In genomic region chr17:41930833-41931156, GRCh38 we compare ENCODE assay signal across 7 cellular contexts. TPM values are rescaled to one million over a fixed set of nuclear protein-coding genes. Genes with fewer than 3 reads are reported as not detected.
A peak's percentile ranks its signal among the peaks of the same experiment; 100 is the strongest.
DNase-seq lines count a peak whose midpoint lies in the region; ATAC-seq, FAIRE-seq and TF ChIP-seq lines count a peak whose summit lies in the region.
"Not testable (repeated sequence)": the region's sequence is repeated elsewhere in the genome, so short reads cannot be mapped to it uniquely, and the experiment has no call there.

No MANE protein-coding gene starts in this region.

- peak; percentile 32 for ATAC-seq in GM18517 (IDR thresholded peaks at IDR 0.05; ENCODE audit: unreplicated experiment)
- ATAC-seq in HG03354 (IDR thresholded peaks at IDR 0.05; ENCODE audit: poor library complexity, severe bottlenecking, unreplicated experiment) = peak; percentile 48
- not testable (repeated sequence) for ATAC-seq in lung (ENCODE audit: insufficient read depth, low FRiP score)

- H3K27me3 Mint-ChIP-seq in astrocyte (ENCODE audit: low read depth, unreplicated experiment) = not testable (repeated sequence)

- H3K9me2 ChIP-seq in SU-DHL-6 (replicated peaks; ENCODE audit: insufficient read depth, low read length) = not testable (repeated sequence)

- H3K9me3 ChIP-seq in SU-DHL-6 (ENCODE audit: insufficient read depth, low read length); astrocyte (ENCODE audit: insufficient read depth, low read depth, low read length); fibroblast of lung (ENCODE audit: control insufficient read depth, insufficient read depth, low read depth, low read length); lung (ENCODE audit: control insufficient read depth in 2 of 2, insufficient read depth in 1 of 2, low read length in 1 of 2); sigmoid colon: not testable (repeated sequence)

- H3K27ac Mint-ChIP-seq in astrocyte (ENCODE audit: unreplicated experiment) = peak overlapping the region; percentile 90

- TF ChIP-seq EP300 in sigmoid colon (IDR thresholded peaks at IDR 0.05) = not testable (repeated sequence)

- not testable (repeated sequence) for H3K36me3 Mint-ChIP-seq in astrocyte (ENCODE audit: low read depth, unreplicated experiment)

- not testable (repeated sequence) for H4K20me1 ChIP-seq in SU-DHL-6 (ENCODE audit: low read depth, low read length); astrocyte (ENCODE audit: insufficient read depth, low read length); fibroblast of lung (ENCODE audit: control insufficient read depth, extremely low read depth, insufficient read depth, low read length)

- intact Hi-C loops in sigmoid colon (cut with DNase I) = not testable (repeated sequence)

- H3K4me1 Mint-ChIP-seq in astrocyte (ENCODE audit: low read depth, unreplicated experiment) = not testable (repeated sequence)

- H3K4me3 ChIP-seq in SU-DHL-6 (ENCODE audit: insufficient read depth, low read length, poor library complexity, severe bottlenecking) (peak overlapping the region; percentile 64), astrocyte (ENCODE audit: insufficient read depth, low read depth, low read length) (peak overlapping the region; percentile 73), fibroblast of lung (replicated peaks in 1 of 4; ENCODE audit: control extremely low read depth in 1 of 4, insufficient read depth in 1 of 4, low read depth in 3 of 4, low read length in 4 of 4) (peak overlapping the region; percentile 23 to 76 (median 64)), lung (peak overlapping the region; percentile 8), sigmoid colon (peak overlapping the region; percentile 26 to 58 (median 53))

- H3K4me1 ChIP-seq in astrocyte (ENCODE audit: insufficient read depth, low read length); fibroblast of lung (ENCODE audit: control insufficient read depth, extremely low read depth, insufficient read depth, low read length); lung (ENCODE audit: control insufficient read depth in 2 of 2, insufficient read depth in 2 of 2, low read length in 2 of 2): not testable (repeated sequence)
- H3K4me1 ChIP-seq in sigmoid colon = peaks cover 0 to 20% (median 12%) of the 10 kb centered on the region in 4 donors

- not testable (repeated sequence) for TF ChIP-seq CTCF in SU-DHL-6 (IDR thresholded peaks at IDR 0.05; ENCODE audit: insufficient read depth, low read length, poor library complexity, severe bottlenecking); astrocyte (IDR thresholded peaks at IDR 0.05; ENCODE audit: insufficient read depth, low read depth, low read length); fibroblast of lung (conservative IDR thresholded peaks at IDR 0.05 in 1 of 2, IDR thresholded peaks at IDR 0.05 in 1 of 2; ENCODE audit: low read depth in 1 of 2, low read length in 2 of 2); lung (IDR thresholded peaks at IDR 0.05; ENCODE audit: control extremely low read depth, extremely low read depth); sigmoid colon (IDR thresholded peaks at IDR 0.05)

- not testable (repeated sequence) for H3K27me3 ChIP-seq in SU-DHL-6 (ENCODE audit: low read length); astrocyte (ENCODE audit: insufficient read depth, low read length); fibroblast of lung (ENCODE audit: control insufficient read depth, insufficient read depth, low read length); lung (ENCODE audit: control insufficient read depth, insufficient read depth); sigmoid colon

- H3F3A ChIP-seq in SU-DHL-6 (ENCODE audit: insufficient read depth) = not testable (repeated sequence)

- H3K4me2 ChIP-seq in SU-DHL-6 (ENCODE audit: low read depth, low read length, poor library complexity, severe bottlenecking) (peak overlapping the region; percentile 93), astrocyte (ENCODE audit: low read length) (peak overlapping the region; percentile 89), fibroblast of lung (ENCODE audit: extremely low read depth, insufficient read depth, low read length) (peak overlapping the region; percentile 23)

- H3K9ac ChIP-seq in SU-DHL-6 (ENCODE audit: low read length) (peak overlapping the region; percentile 63), astrocyte (ENCODE audit: low read length) (peak overlapping the region; percentile 77), fibroblast of lung (ENCODE audit: insufficient read depth, low read length) (peak overlapping the region; percentile 51)

- DNase-seq in astrocyte (ENCODE audit: low read depth); fibroblast of lung (ENCODE audit: low read depth in 2 of 2); lung (ENCODE audit: low spot score); sigmoid colon: not testable (repeated sequence)

- 46 to 58% methylated on average over 16 to 18 of the region's 18 CpGs for WGBS in lung, 2 donors
- WGBS in sigmoid colon, 2 donors = 52 to 53% methylated on average over 18 of the region's 18 CpGs

- H3K4me3 Mint-ChIP-seq in astrocyte (ENCODE audit: unreplicated experiment) = peak overlapping the region; percentile 92

- not testable (repeated sequence) for H3K9me3 Mint-ChIP-seq in astrocyte (ENCODE audit: unreplicated experiment)

- not testable (repeated sequence) for FAIRE-seq in astrocyte (lab: Jason Lieb, UNC)

- 0 out of 2 replicates have a peak, but pooled peaks cover 11% of the 10 kb centered on the region for H3K79me2 ChIP-seq in SU-DHL-6 (ENCODE audit: insufficient read depth, low read length)
- not testable (repeated sequence) for H3K79me2 ChIP-seq in astrocyte (ENCODE audit: insufficient read depth, low read length); fibroblast of lung (ENCODE audit: control insufficient read depth, insufficient read depth, low read length)

- H2AFZ ChIP-seq in SU-DHL-6 (ENCODE audit: low read depth, low read length, severe bottlenecking) (peak overlapping the region; percentile 30), astrocyte (ENCODE audit: low read depth, low read length) (peak overlapping the region; percentile 86), fibroblast of lung (ENCODE audit: low read length) (peak overlapping the region; percentile 79)

- not testable (repeated sequence) for TF ChIP-seq POLR2A in sigmoid colon (IDR thresholded peaks at IDR 0.05)

- not testable (repeated sequence) for H3K36me3 ChIP-seq in SU-DHL-6 (ENCODE audit: low read length); astrocyte (ENCODE audit: insufficient read depth, low read length); fibroblast of lung (ENCODE audit: control insufficient read depth, insufficient read depth, low read length); lung (ENCODE audit: control insufficient read depth in 2 of 2, insufficient read depth in 2 of 2, low read length in 2 of 2)
- H3K36me3 ChIP-seq in sigmoid colon = peaks cover 0 to 10% (median 0%) of the 10 kb centered on the region in 4 donors

- not testable (repeated sequence) for H3K27ac ChIP-seq in SU-DHL-6 (ENCODE audit: low read depth, low read length)
- H3K27ac ChIP-seq in astrocyte (ENCODE audit: low read depth, low read length) (peak overlapping the region; percentile 47), fibroblast of lung (ENCODE audit: insufficient read depth, low read length) (peak overlapping the region; percentile 78), lung (ENCODE audit: low read depth in 1 of 2, low read length in 1 of 2) (peak overlapping the region; percentile 14 to 40), sigmoid colon (peak overlapping the region; percentile 84 to 92 (median 89))

RNA-seq across cellular contexts. Expression of gene ODAD4, which starts 0.4 kb away (rescaled TPM):
- total RNA-seq in astrocyte (0.98 and 1.1 TPM in 2 replicates), fibroblast of lung (0.99 and 1.3 TPM in 2 replicates), lung (10 to 100 TPM; 12.5 to 16.7 TPM), sigmoid colon (1 to 10 TPM; 1.4 to 2.2 (median 1.6) TPM)
- polyA plus RNA-seq in fibroblast of lung (0.36 and 0.50 TPM in 2 replicates), lung (1 to 10 TPM; 5.4 to 6.0 TPM), sigmoid colon (under 1 TPM in 1 of 3 donors, not detected in 2; 0.41 TPM)
- 0.50 and 0.80 TPM in 2 replicates for polyA plus RNA-seq in fibroblast of lung (2012)
- not detected in 2 replicates for polyA minus RNA-seq in fibroblast of lung (ENCODE audit: low replicate concordance)

RNA-seq across cellular contexts. Expression of gene ACLY, which starts 12.0 kb away (rescaled TPM):
- total RNA-seq in astrocyte (296 and 326 TPM in 2 replicates), fibroblast of lung (108 and 312 TPM in 2 replicates), lung (100 to 1,000 TPM in 1 of 2 donors, 10 to 100 TPM in 1; 75.5 to 158 TPM), sigmoid colon (10 to 100 TPM; 41.0 to 56.2 (median 44.7) TPM)
- polyA plus RNA-seq in fibroblast of lung (225 and 241 TPM in 2 replicates), lung (10 to 100 TPM; 27.5 to 82.6 TPM), sigmoid colon (10 to 100 TPM; 27.0 to 55.1 (median 33.3) TPM)
- 183 and 200 TPM in 2 replicates for polyA plus RNA-seq in fibroblast of lung (2012)
- polyA minus RNA-seq in fibroblast of lung (ENCODE audit: low replicate concordance) = 503 and 557 TPM in 2 replicates

RNA-seq across cellular contexts. Expression of gene CNP, which starts 35.8 kb away (rescaled TPM):
- total RNA-seq in astrocyte (169 and 177 TPM in 2 replicates), fibroblast of lung (50.6 and 60.4 TPM in 2 replicates), lung (10 to 100 TPM; 34.8 to 53.5 TPM), sigmoid colon (10 to 100 TPM; 52.0 to 71.3 (median 65.2) TPM)
- polyA plus RNA-seq in fibroblast of lung (57.7 and 59.9 TPM in 2 replicates), lung (10 to 100 TPM; 32.3 to 33.1 TPM), sigmoid colon (10 to 100 TPM; 24.0 to 48.0 (median 25.2) TPM)
- polyA plus RNA-seq in fibroblast of lung (2012) = 84.1 and 95.5 TPM in 2 replicates
- polyA minus RNA-seq in fibroblast of lung (ENCODE audit: low replicate concordance) = 390 and 485 TPM in 2 replicates

Comparison
In these comparisons a context has a peak if more than half of its experiments do, and no peak if none do; other contexts are left out.
1. H2AFZ ChIP-seq: peak in every context shown above with its lines; median percentile 86 in astrocyte; 79 in fibroblast of lung; 30 in SU-DHL-6.
2. H3K4me2 ChIP-seq: peak in every context shown above with its lines; median percentile 93 in SU-DHL-6; 89 in astrocyte; 23 in fibroblast of lung.
3. H3K4me3 ChIP-seq: peak in every context shown above with its lines; median percentile 73 in astrocyte; 64 in SU-DHL-6; 64 in fibroblast of lung; 53 in sigmoid colon; 8 in lung.